In the genomic region with DNA sequence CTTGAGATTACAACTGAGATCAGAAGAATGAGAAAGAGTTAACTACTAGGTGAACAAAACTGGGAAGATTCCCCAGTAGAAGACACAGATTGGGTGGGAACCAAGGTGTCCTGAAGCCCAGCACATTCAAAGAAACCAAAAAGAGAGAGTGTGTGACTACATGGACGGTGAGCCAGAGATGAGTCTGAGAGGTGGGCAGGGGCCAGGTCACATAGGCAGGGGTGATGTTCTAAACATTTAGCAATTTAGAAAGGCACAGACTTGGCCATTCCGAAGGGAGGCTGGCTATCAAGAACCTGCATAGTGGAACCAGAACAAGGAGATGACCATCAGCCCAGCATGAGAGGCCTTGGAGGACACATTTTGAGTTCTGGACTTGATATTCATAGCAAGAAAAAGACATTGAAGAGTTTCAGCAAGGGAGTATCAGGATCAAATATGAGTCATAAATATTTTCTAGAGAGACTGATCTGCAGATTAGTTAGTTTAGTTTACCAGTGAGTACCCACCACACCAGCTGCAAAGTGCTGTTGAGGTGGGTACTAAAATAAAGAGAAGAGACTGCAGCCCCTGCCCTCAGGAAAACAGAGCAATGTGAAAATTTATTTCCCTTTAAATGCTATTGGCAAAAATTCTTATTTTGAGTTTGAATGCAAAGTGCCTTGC, we compare ENCODE assay signal across 25 cellular contexts.
DNase-seq lines count a peak whose midpoint lies in the region; ATAC-seq and TF ChIP-seq lines count a peak whose summit lies in the region.
"Had no signal": no experiment of that assay in that cellular context is flagged by ENCODE, and none has a peak within 500 bp of the region (broad histone marks: within the 10 kb centered on the region; RNA-seq: fewer than 3 reads in every experiment).

No MANE protein-coding gene starts in this region.

- peak overlapping the region; percentile 60; the same call in 1 of the 2 replicates for H3K18ac ChIP-seq in IMR-90 (ENCODE audit: low read depth, low read length)

- no peaks in the 10 kb centered on the region for H4K20me1 ChIP-seq in IMR-90 (ENCODE audit: insufficient read depth, low read length)

- dilution Hi-C loops in IMR-90 (cut with HindIII; ENCODE audit: low sequenced_read_pairs, unreplicated experiment): no loop called here

- H3K27me3 Mint-ChIP-seq in activated naive CD8-positive, alpha-beta T cell treated with anti-CD3 and anti-CD28 coated beads for 36 hours: peaks cover 16% of the 10 kb centered on the region

- H3K27me3 ChIP-seq in IMR-90 (ENCODE audit: control insufficient read depth, insufficient read depth, low read length): no peaks in the 10 kb centered on the region
- H3K27me3 ChIP-seq: body of pancreas, left lung, stomach, upper lobe of left lung had no signal

- no peaks in the 10 kb centered on the region for H3K9me3 Mint-ChIP-seq in activated naive CD8-positive, alpha-beta T cell treated with anti-CD3 and anti-CD28 coated beads for 36 hours
- H3K9me3 Mint-ChIP-seq: activated naive CD8-positive, alpha-beta T cell treated with anti-CD3 and anti-CD28 coated beads, Interleukin-2, amount 10 ng/mL, durations not matched to agents 7 days and 5 days; activated T-cell treated with anti-CD3 and anti-CD28 coated beads, Interleukin-2, amount 50 U/mL, for 24 hours; T-cell had no signal

- H3K79me1 ChIP-seq in IMR-90 (ENCODE audit: low read depth in 1 of 2, low read length in 2 of 2): no peaks in the 10 kb centered on the region

- ATAC-seq in GM18517 (IDR thresholded peaks at IDR 0.05; ENCODE audit: unreplicated experiment): peak; percentile 48
- ATAC-seq in GM21723 (IDR thresholded peaks at IDR 0.05; ENCODE audit: unreplicated experiment): peak; percentile 46
- no peak; the same call in 1 of the 2 replicates for ATAC-seq in IMR-90 (ENCODE audit: low read depth)
- ATAC-seq: body of pancreas, left lung, Right ventricle myocardium inferior, T-cell had no signal

- peaks cover 2% of the 10 kb centered on the region for H3K4me1 Mint-ChIP-seq in activated naive CD8-positive, alpha-beta T cell treated with anti-CD3 and anti-CD28 coated beads for 36 hours

- in situ Hi-C loops in IMR-90 (cut with MboI; ENCODE audit: low sequenced_read_pairs): no loop called here

- no peak overlapping the region for H4K8ac ChIP-seq in IMR-90 (ENCODE audit: low read depth in 2 of 2, low read length in 2 of 2)

- H3K27ac ChIP-seq in IMR-90 (ENCODE audit: insufficient read depth, low read length): no peak overlapping the region
- H3K27ac ChIP-seq: body of pancreas, left lung, stomach, upper lobe of left lung, VCaP had no signal

- H3K4ac ChIP-seq in IMR-90 (ENCODE audit: low read depth, low read length): peak overlapping the region; percentile 42; the same call in 1 of the 2 replicates

- WGBS in IMR-90 (ENCODE audit: extremely low coverage in 2 of 2, insufficient read length in 1 of 2), 2 experiments: no CpG with 5 or more reads among the region's 2 CpGs

- peak overlapping the region; percentile 28; the same call in 1 of the 2 replicates for H2AK5ac ChIP-seq in IMR-90 (ENCODE audit: low read depth, low read length)

- H3K23ac ChIP-seq in IMR-90 (ENCODE audit: low read depth, low read length): no peak overlapping the region

- no peak overlapping the region for H3K4me3 Mint-ChIP-seq in activated naive CD8-positive, alpha-beta T cell treated with anti-CD3 and anti-CD28 coated beads for 36 hours
- H3K4me3 Mint-ChIP-seq: activated naive CD8-positive, alpha-beta T cell treated with anti-CD3 and anti-CD28 coated beads, Interleukin-2, amount 10 ng/mL, durations not matched to agents 7 days and 5 days; activated T-cell treated with anti-CD3 and anti-CD28 coated beads, Interleukin-2, amount 50 U/mL, for 24 hours; T-cell had no signal

- POLR2A ChIA-PET in IMR-90 (lab: Charles Lee; ENCODE audit: unreplicated experiment): no interaction called here

- H3K36me3 Mint-ChIP-seq in activated naive CD8-positive, alpha-beta T cell treated with anti-CD3 and anti-CD28 coated beads for 36 hours: no peaks in the 10 kb centered on the region
- H3K36me3 Mint-ChIP-seq: activated naive CD8-positive, alpha-beta T cell treated with anti-CD3 and anti-CD28 coated beads, Interleukin-2, amount 10 ng/mL, durations not matched to agents 7 days and 5 days; T-cell had no signal

- no peak for TF ChIP-seq CTCF in IMR-90 (conservative IDR thresholded peaks at IDR 0.05; ENCODE audit: low read depth, low read length)

- H3K4me2 ChIP-seq in IMR-90 (ENCODE audit: low read depth, low read length): no peak overlapping the region

- H4K5ac ChIP-seq in IMR-90 (ENCODE audit: low read depth, low read length): peak overlapping the region; percentile 32; the same call in 1 of the 2 replicates

- TF ChIP-seq RAD21 in IMR-90 (IDR thresholded peaks at IDR 0.05; ENCODE audit: low read length): no peak

- intact Hi-C loops in IMR-90 (cut with micrococcal nuclease): no loop called here

- H2BK120ac ChIP-seq in IMR-90 (ENCODE audit: low read depth, low read length): peak overlapping the region; percentile 36; the same call in 1 of the 2 replicates

- H2BK5ac ChIP-seq in IMR-90 (ENCODE audit: low read depth, low read length, poor library complexity, severe bottlenecking): no peak overlapping the region

- H3K9me1 ChIP-seq in IMR-90 (ENCODE audit: insufficient read depth, low read length): peaks cover 5% of the 10 kb centered on the region

- no peak overlapping the region for H4K91ac ChIP-seq in IMR-90 (ENCODE audit: insufficient read depth, low read depth, low read length)

- DNase-seq in IMR-90: no peak
- peak; percentile 35 to 37 for DNase-seq in erythroblast (lab: John Stamatoyannopoulos, UW)
- no peak for DNase-seq in activated CD4-positive, CD25-positive, alpha-beta regulatory T cell (lab: John Stamatoyannopoulos, UW)
- no peak for DNase-seq in NCI-H526 (lab: John Stamatoyannopoulos, UW)
- DNase-seq in activated naive CD8-positive, alpha-beta T cell treated with anti-CD3 and anti-CD28 coated beads for 36 hours: no peak
- DNase-seq: activated CD4-positive, alpha-beta T cell treated with anti-CD3 and anti-CD28 coated beads, Interleukin-2, amount 50 U/mL, for 48 hours; activated naive CD8-positive, alpha-beta T cell treated with anti-CD3 and anti-CD28 coated beads, Interleukin-2, amount 10 ng/mL, durations not matched to agents 7 days and 5 days; activated T-cell treated with anti-CD3 and anti-CD28 coated beads, Interleukin-2, amount 50 U/mL, for 24 hours; body of pancreas; COR-L47; EL; H7; head of caudate nucleus; left lung; midbrain; NCI-H524 treated with DMSO at 0.1 percent for 48 hours; stimulated activated CD4-positive, alpha-beta T cell treated with anti-CD3 and anti-CD28 coated beads, Interleukin-2, amount 100 ng/mL, for 48 hours; stomach; T-cell; upper lobe of left lung had no signal

- BruUV-seq in IMR-90 (replicated peaks; lab: Mats Ljungman, UMichigan): no TSS peak

- H2BK20ac ChIP-seq in IMR-90 (ENCODE audit: low read depth, low read length): peak overlapping the region; percentile 17; the same call in 1 of the 2 replicates

- H2AK9ac ChIP-seq in IMR-90 (replicated peaks; ENCODE audit: low read depth, low read length, poor library complexity): no peak overlapping the region

- CTCF ChIA-PET in IMR-90 (lab: Yijun Ruan, JAX): no interaction called here

- H3K27ac Mint-ChIP-seq in activated naive CD8-positive, alpha-beta T cell treated with anti-CD3 and anti-CD28 coated beads for 36 hours: no peak overlapping the region
- H3K27ac Mint-ChIP-seq: activated naive CD8-positive, alpha-beta T cell treated with anti-CD3 and anti-CD28 coated beads, Interleukin-2, amount 10 ng/mL, durations not matched to agents 7 days and 5 days; activated T-cell treated with anti-CD3 and anti-CD28 coated beads, Interleukin-2, amount 50 U/mL, for 24 hours; T-cell had no signal

- no peaks in the 10 kb centered on the region for H3K9me3 ChIP-seq in IMR-90 (ENCODE audit: control insufficient read depth, insufficient read depth, low read length)
- H3K9me3 ChIP-seq: body of pancreas, left lung, stomach, upper lobe of left lung had no signal

- TF ChIP-seq POLR2A in IMR-90 (IDR thresholded peaks at IDR 0.05; ENCODE audit: low read depth, low read length): no peak
- no peak for TF ChIP-seq POLR2A in erythroblast (IDR thresholded peaks at IDR 0.05; ENCODE audit: low read length)

- H3K36me3 ChIP-seq in IMR-90 (ENCODE audit: control insufficient read depth, insufficient read depth, low read length): no peaks in the 10 kb centered on the region
- H3K36me3 ChIP-seq: left lung, stomach, upper lobe of left lung had no signal

- H3K4me3 ChIP-seq in IMR-90 (ENCODE audit: insufficient read depth, low read depth, low read length): no peak overlapping the region
- H3K4me3 ChIP-seq: body of pancreas, left lung, skin epidermis, stomach, upper lobe of left lung had no signal

- H2BK15ac ChIP-seq in IMR-90 (ENCODE audit: low read depth, low read length): peak overlapping the region; percentile 72; the same call in 1 of the 3 replicates

- H2AFZ ChIP-seq in IMR-90 (replicated peaks; ENCODE audit: low read length, poor library complexity): no peak overlapping the region

- H3K56ac ChIP-seq in IMR-90 (ENCODE audit: extremely low read depth, insufficient read depth, low read length): no peak overlapping the region

- H3K9ac ChIP-seq in IMR-90 (ENCODE audit: low read depth, low read length): no peak overlapping the region

- H3K4me1 ChIP-seq in IMR-90 (ENCODE audit: control insufficient read depth, insufficient read depth, low read length): peaks cover 10% of the 10 kb centered on the region
- H3K4me1 ChIP-seq: body of pancreas, stomach, upper lobe of left lung had no signal

- no peak overlapping the region; the same call in 1 of the 2 replicates for H3K14ac ChIP-seq in IMR-90 (replicated peaks; ENCODE audit: low read depth, low read length)

TF ChIP-seq in IMR-90, 13 proteins besides CTCF, POLR2A, EP300 and RAD21 (continues in another document):
- TF ChIP-seq NFE2L2 (IDR thresholded peaks at IDR 0.05; ENCODE audit: low read depth, low read length) (no peak), ELK1 (IDR thresholded peaks at IDR 0.05; ENCODE audit: borderline replicate concordance, low read depth, low read length) (no peak), RCOR1 (IDR thresholded peaks at IDR 0.05; ENCODE audit: insufficient replicate concordance, low read length) (no peak), CEBPB (IDR thresholded peaks at IDR 0.05; ENCODE audit: low read depth, low read length) (no peak), FOS (IDR thresholded peaks at IDR 0.05; ENCODE audit: low read depth, low read length) (no peak), MAFK (IDR thresholded peaks at IDR 0.05; ENCODE audit: low read depth, low read length) (no peak), BHLHE40 (IDR thresholded peaks at IDR 0.05; ENCODE audit: low read depth, low read length) (no peak)

Comparison
In these comparisons a context has a peak if more than half of its experiments do, and no peak if none do; other contexts are left out.
1. DNase-seq: peak in erythroblast (2 of 2); none in IMR-90 (single experiment), activated CD4-positive, CD25-positive, alpha-beta regulatory T cell (0 of 4), NCI-H526 (0 of 2) and activated naive CD8-positive, alpha-beta T cell treated with anti-CD3 and anti-CD28 coated beads for 36 hours (single experiment).